8 cellular contexts compared by ENCODE assay signal in the genomic region with DNA sequence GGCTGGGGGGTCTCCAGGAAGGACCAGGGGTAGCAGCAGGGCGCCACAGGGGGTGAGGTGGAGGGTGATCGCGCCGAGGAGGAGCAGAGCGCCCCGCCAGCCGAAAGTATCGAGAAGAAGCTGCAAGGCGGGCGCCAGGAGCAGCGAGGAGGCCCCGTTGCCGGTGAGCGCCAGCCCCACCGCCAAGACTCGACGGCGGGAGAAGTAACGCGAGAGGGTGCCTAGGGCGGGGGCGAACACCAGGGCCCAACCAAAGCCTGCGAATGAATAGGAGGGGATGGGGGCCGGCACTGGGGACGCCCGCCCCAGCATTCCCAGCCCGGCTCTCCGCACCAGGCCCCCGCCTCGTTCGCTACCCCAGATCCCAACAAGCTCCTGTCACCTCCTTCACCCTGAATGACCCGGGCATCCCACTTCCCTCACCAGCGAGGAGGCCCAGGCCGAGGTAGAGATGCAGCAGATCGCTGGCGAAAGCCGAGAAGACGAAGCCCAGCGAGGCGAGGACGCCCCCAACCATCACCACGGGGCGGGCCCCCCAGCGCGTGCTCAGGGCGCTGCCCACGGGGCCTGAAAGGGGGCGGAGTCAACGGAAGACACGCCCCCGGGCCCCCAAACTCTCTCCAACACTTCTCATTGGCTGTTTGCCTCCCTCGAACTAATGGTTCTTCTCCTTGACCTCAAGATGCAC. TPM values are rescaled to one million over a fixed set of nuclear protein-coding genes. Genes with fewer than 3 reads are reported as not detected.
A peak's percentile ranks its signal among the peaks of the same experiment; 100 is the strongest.
DNase-seq lines count a peak whose midpoint lies in the region; ATAC-seq and TF ChIP-seq lines count a peak whose summit lies in the region.

No MANE protein-coding gene starts in this region.

- TF ChIP-seq EP300 in tibial nerve (IDR thresholded peaks at IDR 0.05), result no peak

- DNase-seq in DMS53 (lab: John Stamatoyannopoulos, UW) (peak; percentile 47), DMS53 treated with DMSO at 0.1 percent for 48 hours (lab: John Stamatoyannopoulos, UW; ENCODE audit: unreplicated experiment) (no peak), cardiac fibroblast (ENCODE audit: low read depth in 2 of 2) (no peak), mesendoderm (peak; percentile 53), tibial nerve (ENCODE audit: low spot score in 2 of 2) (no peak), NCI-H1417 treated with DMSO at 0.1 percent for 48 hours (lab: John Stamatoyannopoulos, UW) (no peak), MG63 (no peak)

- no CpG with 5 or more reads among the region's 52 CpGs for WGBS in mesendoderm (ENCODE audit: extremely low coverage, insufficient coverage, low lambda C conversion rate)
- whole genome bisulfite sequencing in tibial nerve, 2 donors, result 13 to 15% methylated on average over 43 to 45 of the region's 52 CpGs

- no peak overlapping the region for H2AK5ac ChIP-seq in mesendoderm (ENCODE audit: low read length)

- H3K9me3 ChIP-seq in tibial nerve, result no peaks in the 10 kb centered on the region
- H3K9me3 ChIP-seq in MG63, result no peaks in the 10 kb centered on the region

- TF ChIP-seq POLR2A in tibial nerve (IDR thresholded peaks at IDR 0.05), result no peak

- H3K79me1 ChIP-seq in mesendoderm (ENCODE audit: low read length), result no peaks in the 10 kb centered on the region

- no peak overlapping the region for H2BK15ac ChIP-seq in mesendoderm (replicated peaks; ENCODE audit: low read depth)

- peak overlapping the region; percentile 45 for H3K4me2 ChIP-seq in mesendoderm (ENCODE audit: low read length)

- no peak for ATAC-seq in HG03097 (IDR thresholded peaks at IDR 0.05; ENCODE audit: low FRiP score, unreplicated experiment)

- H3K36me3 ChIP-seq in mesendoderm (ENCODE audit: control insufficient read depth, insufficient read depth, low read length) (no peaks in the 10 kb centered on the region), tibial nerve (no peaks in the 10 kb centered on the region), MG63 (no peaks in the 10 kb centered on the region)

- peak overlapping the region; percentile 45 for H3K23ac ChIP-seq in mesendoderm (ENCODE audit: low read length)

- peak overlapping the region; percentile 64 for H3K9ac ChIP-seq in mesendoderm (ENCODE audit: low read length)

- TF ChIP-seq CTCF in cardiac fibroblast (IDR thresholded peaks at IDR 0.05; ENCODE audit: low read depth, low read length) (no peak), tibial nerve (IDR thresholded peaks at IDR 0.05) (no peak)

- H3K56ac ChIP-seq in mesendoderm (ENCODE audit: low read length), result peak overlapping the region; percentile 83

- no peak overlapping the region for H4K8ac ChIP-seq in mesendoderm (ENCODE audit: low read depth, low read length)

- H3K4me3 ChIP-seq in cardiac fibroblast (replicated peaks in 1 of 2; ENCODE audit: low read depth in 2 of 2, low read length in 2 of 2) (peak overlapping the region; percentile 48 to 49), mesendoderm (ENCODE audit: low read length) (no peak overlapping the region), tibial nerve (peak overlapping the region in 3 of 4 donors; percentile 6 to 50 (median 49)), MG63 (no peak overlapping the region)

- H3K79me2 ChIP-seq in mesendoderm (ENCODE audit: control insufficient read depth, insufficient read depth, low read length), result no peaks in the 10 kb centered on the region

- H3K4me1 ChIP-seq in mesendoderm (ENCODE audit: control insufficient read depth, low read depth, low read length) (peaks cover 2% of the 10 kb centered on the region), tibial nerve (peaks cover 0 to 42% (median 26%) of the 10 kb centered on the region in 4 donors)

- no peak overlapping the region for H3K4ac ChIP-seq in mesendoderm (ENCODE audit: low read depth, low read length)

- H3K18ac ChIP-seq in mesendoderm (ENCODE audit: low read length), result no peak overlapping the region

- no peak overlapping the region for H3K27ac ChIP-seq in mesendoderm (ENCODE audit: low read depth, low read length)
- H3K27ac ChIP-seq in tibial nerve, result no peak overlapping the region

- H3K27me3 ChIP-seq in mesendoderm (ENCODE audit: insufficient read depth, low read length, poor library complexity), result peaks cover 7% of the 10 kb centered on the region
- H3K27me3 ChIP-seq in tibial nerve, result peaks cover 0 to 57% of the 10 kb centered on the region in 2 donors
- no peaks in the 10 kb centered on the region for H3K27me3 ChIP-seq in MG63

- H2BK120ac ChIP-seq in mesendoderm (ENCODE audit: low read depth, low read length), result no peak overlapping the region

- no peak overlapping the region for H4K5ac ChIP-seq in mesendoderm (ENCODE audit: low read length)

- no peak overlapping the region for H2BK5ac ChIP-seq in mesendoderm (ENCODE audit: low read length)

RNA-seq across cellular contexts. Expression of a gene that starts 1.2 kb away (rescaled TPM):
- 0.06 TPM for polyA plus RNA-seq in mesendoderm (2013, experiment 1 of 2)
- 0.03 TPM for polyA plus RNA-seq in mesendoderm (2013, experiment 2 of 2)
- total RNA-seq in tibial nerve, result under 1 TPM in 1 of 4 donors, not detected in 3; 0.78 TPM
- not detected in 2 replicates for total RNA-seq in MG63 (2014; rRNA removed; shearing (Covaris generic); ENCODE audit: low replicate concordance)

RNA-seq across cellular contexts. Expression of a gene that starts 6.8 kb away (rescaled TPM):
- 5.8 TPM for polyA plus RNA-seq in mesendoderm (2013, experiment 1 of 2)
- polyA plus RNA-seq in mesendoderm (2013, experiment 2 of 2), result 5.3 TPM
- 1 to 10 TPM in 2 of 4 donors, under 1 TPM in 2; 0.22 to 1.8 (median 1.1) TPM for total RNA-seq in tibial nerve
- total RNA-seq in MG63 (2014; rRNA removed; shearing (Covaris generic); ENCODE audit: low replicate concordance), result 0.96 and 1.1 TPM in 2 replicates

RNA-seq across cellular contexts. Expression of a gene that starts 19.8 kb away (rescaled TPM):
- polyA plus RNA-seq in mesendoderm (2013, experiment 1 of 2), result 0.87 TPM
- polyA plus RNA-seq in mesendoderm (2013, experiment 2 of 2), result 1.1 TPM
- total RNA-seq in tibial nerve, result 1 to 10 TPM; 1.9 to 8.1 (median 3.2) TPM
- 0.36 TPM in 1 of 2 replicates, not detected in the other for total RNA-seq in MG63 (2014; rRNA removed; shearing (Covaris generic); ENCODE audit: low replicate concordance)

RNA-seq across cellular contexts. Expression of a gene that starts 30.2 kb away (rescaled TPM):
- 250 TPM for polyA plus RNA-seq in mesendoderm (2013, experiment 1 of 2)
- 245 TPM for polyA plus RNA-seq in mesendoderm (2013, experiment 2 of 2)
- 10 to 100 TPM; 17.8 to 83.4 (median 54.6) TPM for total RNA-seq in tibial nerve
- 45.2 and 62.3 TPM in 2 replicates for total RNA-seq in MG63 (2014; rRNA removed; shearing (Covaris generic); ENCODE audit: low replicate concordance)

RNA-seq across cellular contexts. Expression of a gene that starts 37.4 kb away (rescaled TPM):
- polyA plus RNA-seq in mesendoderm (2013, experiment 1 of 2), result not detected
- polyA plus RNA-seq in mesendoderm (2013, experiment 2 of 2), result not detected
- total RNA-seq in tibial nerve, result 10 to 100 TPM in 2 of 4 donors, 1 to 10 TPM in 2; 2.2 to 19.8 (median 10.3) TPM
- not detected in 2 replicates for total RNA-seq in MG63 (2014; rRNA removed; shearing (Covaris generic); ENCODE audit: low replicate concordance)

Comparison
In these comparisons a context has a peak if more than half of its experiments do, and no peak if none do; other contexts are left out.
1. DNase-seq: peak in DMS53 (single experiment) and mesendoderm (single experiment); none in DMS53 treated with DMSO at 0.1 percent for 48 hours (single experiment), cardiac fibroblast (0 of 2), tibial nerve (0 of 2), NCI-H1417 treated with DMSO at 0.1 percent for 48 hours (single experiment) and MG63 (single experiment).
2. H3K4me3 ChIP-seq: peak in cardiac fibroblast (2 of 2) and tibial nerve (3 of 4); none in mesendoderm (single experiment) and MG63 (single experiment).